ENCODE assay signal across 2 cellular contexts in genomic region chr7:138015096-138015495, GRCh38.
TF ChIP-seq lines count a peak whose summit lies in the region.

No MANE protein-coding gene starts in this region.

TF ChIP-seq in GM23338, 12 proteins besides CTCF, POLR2A, EP300 and RAD21:
- TF ChIP-seq REST (IDR thresholded peaks at IDR 0.05; ENCODE audit: unreplicated experiment): no peak

TF ChIP-seq in SK-N-SH treated with all-trans-retinoic acid at 6 μM for 48 hours, 23 proteins besides CTCF, POLR2A, EP300 and RAD21 (continued from another document):
- no peak for TF ChIP-seq GLIS3 (CRISPR knock-in tag; IDR thresholded peaks at IDR 0.05)
- TF ChIP-seq TCF4 (CRISPR knock-in tag; IDR thresholded peaks at IDR 0.05; ENCODE audit: borderline replicate concordance): no peak
- TF ChIP-seq ARNTL (CRISPR knock-in tag; IDR thresholded peaks at IDR 0.05; ENCODE audit: borderline replicate concordance, low read depth): no peak
- no peak for TF ChIP-seq ZFP3 (CRISPR knock-in tag; IDR thresholded peaks at IDR 0.05)
- no peak for TF ChIP-seq TSHZ2 (CRISPR knock-in tag; IDR thresholded peaks at IDR 0.05)
- no peak for TF ChIP-seq ZNF70 (CRISPR knock-in tag; IDR thresholded peaks at IDR 0.05)
- no peak for TF ChIP-seq SNAI2 (CRISPR knock-in tag; IDR thresholded peaks at IDR 0.05)
- no peak for TF ChIP-seq CSDC2 (CRISPR knock-in tag; IDR thresholded peaks at IDR 0.05)
TF ChIP-seq in SK-N-SH treated with all-trans-retinoic acid at 6 μM for 48 hours: peak in this region for 0.
